8 cellular contexts compared by ENCODE assay signal in genomic region chr20:48904566-48905321, GRCh38. TPM values are rescaled to one million over a fixed set of nuclear protein-coding genes. Genes with fewer than 3 reads are reported as not detected.
A peak's percentile ranks its signal among the peaks of the same experiment; 100 is the strongest.
DNase-seq lines count a peak whose midpoint lies in the region; ATAC-seq and TF ChIP-seq lines count a peak whose summit lies in the region.

No MANE protein-coding gene starts in this region.

- no peak overlapping the region; the same call in 1 of the 2 replicates for H3K4me2 ChIP-seq in DOHH2 (ENCODE audit: low read length)

- peaks cover 2% of the 10 kb centered on the region for H3K9me3 Mint-ChIP-seq in activated naive CD8-positive, alpha-beta T cell treated with anti-CD3 and anti-CD28 coated beads, Interleukin-2, amount 10 ng/mL, durations not matched to agents 7 days and 5 days

- no peaks in the 10 kb centered on the region for H3K36me3 ChIP-seq in DOHH2 (ENCODE audit: control insufficient read depth, low read length)
- no peaks in the 10 kb centered on the region for H3K36me3 ChIP-seq in heart right ventricle

- H3K27me3 ChIP-seq in DOHH2 (ENCODE audit: control insufficient read depth, low read length) (peaks cover 3% of the 10 kb centered on the region), heart right ventricle (peaks cover 0 to 3% (median 0%) of the 10 kb centered on the region in 7 donors)

- no peak overlapping the region for H3K27ac Mint-ChIP-seq in activated naive CD8-positive, alpha-beta T cell treated with anti-CD3 and anti-CD28 coated beads, Interleukin-2, amount 10 ng/mL, durations not matched to agents 7 days and 5 days

- peaks cover 4% of the 10 kb centered on the region for H3K4me1 ChIP-seq in DOHH2 (ENCODE audit: control insufficient read depth, low read length)
- peaks cover 0 to 12% (median 5%) of the 10 kb centered on the region in 9 donors for H3K4me1 ChIP-seq in heart right ventricle

- DNase-seq in Kasumi-1 (lab: John Stamatoyannopoulos, UW) = peak; percentile 54 to 77
- DNase-seq in SKM-1 (lab: John Stamatoyannopoulos, UW; ENCODE audit: unreplicated experiment) = peak; percentile 50
- peak; percentile 61 for DNase-seq in activated naive CD8-positive, alpha-beta T cell treated with anti-CD3 and anti-CD28 coated beads, Interleukin-2, amount 10 ng/mL, durations not matched to agents 7 days and 5 days
- peak; percentile 21 to 56 for DNase-seq in heart right ventricle
- DNase-seq in putamen (ENCODE audit: low spot score) = peak; percentile 64

- no peaks in the 10 kb centered on the region for H3K36me3 Mint-ChIP-seq in activated naive CD8-positive, alpha-beta T cell treated with anti-CD3 and anti-CD28 coated beads, Interleukin-2, amount 10 ng/mL, durations not matched to agents 7 days and 5 days

- intact Hi-C loops in heart right ventricle (cut with DNase I) = loop anchor here in 9 of 10 donors (1.0 to 5.0 kb wide), 6 partner anchors 77 to 267 kb away; partner anchors contain the start of gene PREX1 (in 1 of the 9)

- 21 to 23% methylated on average over 11 of the region's 11 CpGs for WGBS in heart right ventricle, 2 donors

- ATAC-seq in activated naive CD8-positive, alpha-beta T cell treated with anti-CD3 and anti-CD28 coated beads, Interleukin-2, amount 10 ng/mL, durations not matched to agents 7 days and 5 days (ENCODE audit: low read depth) = peak; percentile 61
- peak in 7 of 8 donors; percentile 40 to 75 (median 59) for ATAC-seq in heart right ventricle
- ATAC-seq in GM21360 (IDR thresholded peaks at IDR 0.05; ENCODE audit: unreplicated experiment) = no peak
- ATAC-seq in HG03469 (IDR thresholded peaks at IDR 0.05; ENCODE audit: unreplicated experiment) = no peak

- no peaks in the 10 kb centered on the region for H3K9me2 ChIP-seq in DOHH2 (replicated peaks; ENCODE audit: control insufficient read depth, low read length)

- H3K4me1 Mint-ChIP-seq in activated naive CD8-positive, alpha-beta T cell treated with anti-CD3 and anti-CD28 coated beads, Interleukin-2, amount 10 ng/mL, durations not matched to agents 7 days and 5 days = peaks cover 12% of the 10 kb centered on the region

- H3K27me3 Mint-ChIP-seq in activated naive CD8-positive, alpha-beta T cell treated with anti-CD3 and anti-CD28 coated beads, Interleukin-2, amount 10 ng/mL, durations not matched to agents 7 days and 5 days = no peaks in the 10 kb centered on the region

- H3K9me3 ChIP-seq in DOHH2 (ENCODE audit: control insufficient read depth, insufficient read depth, low read length) (no peaks in the 10 kb centered on the region), heart right ventricle (peaks cover 0 to 9% (median 0%) of the 10 kb centered on the region in 11 donors)

- H3F3A ChIP-seq in DOHH2 (ENCODE audit: control insufficient read depth, insufficient read depth) = no peaks in the 10 kb centered on the region

- no peak overlapping the region for H3K4me3 ChIP-seq in DOHH2 (ENCODE audit: low read length)
- H3K4me3 ChIP-seq in heart right ventricle = no peak overlapping the region

- H3K4me3 Mint-ChIP-seq in activated naive CD8-positive, alpha-beta T cell treated with anti-CD3 and anti-CD28 coated beads, Interleukin-2, amount 10 ng/mL, durations not matched to agents 7 days and 5 days = no peak overlapping the region

- H3K27ac ChIP-seq in DOHH2 (ENCODE audit: low read depth, low read length) = no peak overlapping the region
- H3K27ac ChIP-seq in heart right ventricle = no peak overlapping the region

- no peaks in the 10 kb centered on the region for H3K79me2 ChIP-seq in DOHH2 (ENCODE audit: control insufficient read depth, low read length)

- POLR2A ChIA-PET in activated naive CD8-positive, alpha-beta T cell treated with anti-CD3 and anti-CD28 coated beads, Interleukin-2, amount 10 ng/mL, durations not matched to agents 7 days and 5 days (lab: Charles Lee) = interaction anchor here (0.5 to 1.0 kb wide), 7 partner anchors 11 to 284 kb away, joined by 3 to 5 read pairs (median 4); no protein-coding TSS in a partner anchor

- H4K20me1 ChIP-seq in DOHH2 (ENCODE audit: control insufficient read depth, insufficient read depth, low read depth, low read length) = no peaks in the 10 kb centered on the region

- peak; percentile 76 for TF ChIP-seq CTCF in DOHH2 (IDR thresholded peaks at IDR 0.05; ENCODE audit: low read depth, low read length, poor library complexity, severe bottlenecking)
- TF ChIP-seq CTCF in heart right ventricle (IDR thresholded peaks at IDR 0.05) = peak; percentile 80 to 89 (median 85)

RNA-seq across cellular contexts. Expression of gene ARFGEF2, which starts 16.8 kb away (rescaled TPM):
- 10 to 100 TPM; 19.8 to 20.6 TPM for total RNA-seq in activated naive CD8-positive, alpha-beta T cell treated with anti-CD3 and anti-CD28 coated beads, Interleukin-2, amount 10 ng/mL, durations not matched to agents 7 days and 5 days
- 10 to 100 TPM; 34.1 to 50.0 (median 42.2) TPM for total RNA-seq in heart right ventricle
- 10 to 100 TPM in 1 of 2 donors, 1 to 10 TPM in 1; 6.2 to 24.4 TPM for polyA plus RNA-seq in heart right ventricle

Comparison
In these comparisons a context has a peak if more than half of its experiments do, and no peak if none do; other contexts are left out.
1. ATAC-seq: peak in activated naive CD8-positive, alpha-beta T cell treated with anti-CD3 and anti-CD28 coated beads, Interleukin-2, amount 10 ng/mL, durations not matched to agents 7 days and 5 days (single experiment) and heart right ventricle (7 of 8); none in GM21360 (single experiment) and HG03469 (single experiment).
2. Peak in every context shown above with its lines, with median percentiles within 50 percentile points of each other: DNase-seq.